In genomic region chr9:103152473-103152872, GRCh38 we compare ENCODE assay signal across 29 cellular contexts.
DNase-seq lines count a peak whose midpoint lies in the region; ATAC-seq and TF ChIP-seq lines count a peak whose summit lies in the region.
"Had no signal": no experiment of that assay in that cellular context is flagged by ENCODE, and none has a peak within 500 bp of the region (broad histone marks: within the 10 kb centered on the region; RNA-seq: fewer than 3 reads in every experiment).

No MANE protein-coding gene starts in this region.

- H3K27ac Mint-ChIP-seq in stimulated activated naive CD8-positive, alpha-beta T cell treated with anti-CD3 and anti-CD28 coated beads, Interleukin-15, amount 100 ng/mL, for 72 hours = no peak overlapping the region
- H3K27ac Mint-ChIP-seq in activated CD8-positive, alpha-beta memory T cell treated with anti-CD3 and anti-CD28 coated beads, Interleukin-2, amount 10 ng/mL, durations not matched to agents 7 days and 5 days = no peak overlapping the region
- H3K27ac Mint-ChIP-seq: activated CD4-positive, alpha-beta T cell treated with anti-CD3 and anti-CD28 coated beads, Interleukin-2, amount 10 ng/mL, durations not matched to agents 24 days and 14 days; activated naive CD4-positive, alpha-beta T cell treated with anti-CD3 and anti-CD28 coated beads for 36 hours; activated T-helper 1 cell treated with anti-CD3 and anti-CD28 coated beads, Interleukin-12 subunit alpha, Interleukin-12 subunit beta, Interleukin-2, Interleukin-4 antibody, amounts not matched to agents 30 ng/mL and 10 ng/mL and 1 ng/mL, durations not matched to agents 14 hours and 24 hours and 36 hours; CD8-positive, alpha-beta T cell; natural killer cell treated with Interleukin-12 subunit alpha and Interleukin-12 subunit beta and Interleukin-15 and Interleukin-18, amount 100 ng/mL, for 72 hours; T-helper 2 cell treated with Interferon-gamma antibody and Interleukin-4, amounts not matched to agents 5 μg/mL and 100 μg/mL, for 36 hours had no signal

- DNase-seq in SK-N-SH (peak; percentile 5), NCI-H524 treated with DMSO at 0.1 percent for 48 hours (lab: John Stamatoyannopoulos, UW) (peak; percentile 6), brain microvascular endothelial cell (no peak), spleen (no peak), NCI-H1417 (lab: John Stamatoyannopoulos, UW) (no peak)
- DNase-seq in stimulated activated naive CD8-positive, alpha-beta T cell treated with anti-CD3 and anti-CD28 coated beads, Interleukin-15, amount 100 ng/mL, for 72 hours = no peak
- no peak for DNase-seq in activated CD8-positive, alpha-beta memory T cell treated with anti-CD3 and anti-CD28 coated beads, Interleukin-2, amount 10 ng/mL, durations not matched to agents 7 days and 5 days
- DNase-seq: activated CD4-positive, alpha-beta T cell treated with anti-CD3 and anti-CD28 coated beads, Interleukin-2, amount 10 ng/mL, durations not matched to agents 24 days and 14 days; activated naive CD4-positive, alpha-beta T cell treated with anti-CD3 and anti-CD28 coated beads for 36 hours; adrenal gland; AML-193; body of pancreas; CD8-positive, alpha-beta T cell; effector CD8-positive, alpha-beta T cell; head of caudate nucleus; MM.1S; mucosa of descending colon; NCI-H1436; OCI-M1; pancreas; retina; tibial artery had no signal

- WGBS in SK-N-SH (ENCODE audit: low lambda C conversion rate) = 0% methylated on average over 2 of the region's 2 CpGs
- 61 to 69% (median 66%) methylated on average over 2 of the region's 2 CpGs for WGBS in spleen, 5 donors

- no peaks in the 10 kb centered on the region for H3F3A ChIP-seq in SK-N-SH (replicated peaks; ENCODE audit: insufficient read depth)

- peaks cover 17 to 29% of the 10 kb centered on the region in 2 donors for H3K9me3 Mint-ChIP-seq in stimulated activated naive CD8-positive, alpha-beta T cell treated with anti-CD3 and anti-CD28 coated beads, Interleukin-15, amount 100 ng/mL, for 72 hours
- peaks cover 12% of the 10 kb centered on the region for H3K9me3 Mint-ChIP-seq in activated CD8-positive, alpha-beta memory T cell treated with anti-CD3 and anti-CD28 coated beads, Interleukin-2, amount 10 ng/mL, durations not matched to agents 7 days and 5 days (ENCODE audit: low read depth)

- TF ChIP-seq EP300 in SK-N-SH (IDR thresholded peaks at IDR 0.05; ENCODE audit: borderline replicate concordance in 1 of 2, low read depth in 1 of 2, low read length in 1 of 2) = no peak

- TF ChIP-seq RAD21 in SK-N-SH (IDR thresholded peaks at IDR 0.05; ENCODE audit: low read length) = peak; percentile 70

- CTCF ChIA-PET in SK-N-SH (lab: Yijun Ruan, JAX) = interaction anchor here (0.8 to 2.1 kb wide), 7 partner anchors 12 to 170 kb away, joined by 3 to 23 read pairs (median 3); no protein-coding TSS in a partner anchor
- CTCF ChIA-PET in activated CD8-positive, alpha-beta memory T cell treated with anti-CD3 and anti-CD28 coated beads, Interleukin-2, amount 10 ng/mL, durations not matched to agents 7 days and 5 days (lab: Charles Lee) = interaction anchor here (1.2 kb wide), 1 partner anchor 20 kb away, joined by 3 read pairs; no protein-coding TSS in a partner anchor

- H3K79me2 ChIP-seq in SK-N-SH (ENCODE audit: insufficient read depth) = no peaks in the 10 kb centered on the region

- in situ Hi-C loops in brain microvascular endothelial cell (cut with HindIII; ENCODE audit: low pct_ligation_motif_present, low sequenced_read_pairs) = no loop called here

- no peak overlapping the region for H3K4me3 ChIP-seq in SK-N-SH (ENCODE audit: low read depth in 2 of 2, low read length in 1 of 2)
- H3K4me3 ChIP-seq in brain microvascular endothelial cell (ENCODE audit: low read depth, low read length) = no peak overlapping the region
- no peak overlapping the region for H3K4me3 ChIP-seq in spleen
- H3K4me3 ChIP-seq: A549, adrenal gland, body of pancreas, HAP-1, mucosa of descending colon, pancreas, skin epidermis, tibial artery had no signal

- intact Hi-C loops in spleen (cut with DNase I; ENCODE audit: low total_unique reads) = no loop called here

- no peak for TF ChIP-seq CTCF in SK-N-SH (IDR thresholded peaks at IDR 0.05)
- peak; percentile 7 for TF ChIP-seq CTCF in brain microvascular endothelial cell (IDR thresholded peaks at IDR 0.05; ENCODE audit: low read depth, low read length, missing control alignments)
- TF ChIP-seq CTCF in spleen (IDR thresholded peaks at IDR 0.05 in 8 of 11, conservative IDR thresholded peaks at IDR 0.05 in 3 of 11) = no peak

- H3K4me2 ChIP-seq in SK-N-SH = no peak overlapping the region
- H3K4me2 ChIP-seq: A549 had no signal

- H3K36me3 ChIP-seq in SK-N-SH (replicated peaks in 1 of 2; ENCODE audit: control insufficient read depth in 1 of 2, insufficient read depth in 2 of 2, low read length in 1 of 2) (no peaks in the 10 kb centered on the region), brain microvascular endothelial cell (replicated peaks) (no peaks in the 10 kb centered on the region), spleen (no peaks in the 10 kb centered on the region)
- H3K36me3 ChIP-seq: adrenal gland, HAP-1, pancreas, tibial artery had no signal

- TF ChIP-seq POLR2A in spleen (IDR thresholded peaks at IDR 0.05) = no peak

- H3K4me1 Mint-ChIP-seq in stimulated activated naive CD8-positive, alpha-beta T cell treated with anti-CD3 and anti-CD28 coated beads, Interleukin-15, amount 100 ng/mL, for 72 hours = no peaks in the 10 kb centered on the region
- H3K4me1 Mint-ChIP-seq in activated CD8-positive, alpha-beta memory T cell treated with anti-CD3 and anti-CD28 coated beads, Interleukin-2, amount 10 ng/mL, durations not matched to agents 7 days and 5 days = no peaks in the 10 kb centered on the region
- H3K4me1 Mint-ChIP-seq: activated CD4-positive, alpha-beta T cell treated with anti-CD3 and anti-CD28 coated beads, Interleukin-2, amount 10 ng/mL, durations not matched to agents 24 days and 14 days had no signal

- H3K36me3 Mint-ChIP-seq in activated CD8-positive, alpha-beta memory T cell treated with anti-CD3 and anti-CD28 coated beads, Interleukin-2, amount 10 ng/mL, durations not matched to agents 7 days and 5 days = no peaks in the 10 kb centered on the region
- H3K36me3 Mint-ChIP-seq: CD8-positive, alpha-beta T cell had no signal

- no peak overlapping the region for H2AFZ ChIP-seq in SK-N-SH (ENCODE audit: low read depth)

- no peaks in the 10 kb centered on the region for H4K20me1 ChIP-seq in SK-N-SH (ENCODE audit: insufficient read depth)

- POLR2A ChIA-PET in SK-N-SH (lab: Yijun Ruan, JAX) = no interaction called here

- H3K27me3 ChIP-seq in SK-N-SH (ENCODE audit: insufficient read depth) (no peaks in the 10 kb centered on the region), brain microvascular endothelial cell (replicated peaks) (no peaks in the 10 kb centered on the region), spleen (replicated peaks in 1 of 7) (no peaks in the 10 kb centered on the region)
- H3K27me3 ChIP-seq: adrenal gland, body of pancreas, pancreas, tibial artery had no signal

- no peak overlapping the region for H3K4me3 Mint-ChIP-seq in stimulated activated naive CD8-positive, alpha-beta T cell treated with anti-CD3 and anti-CD28 coated beads, Interleukin-15, amount 100 ng/mL, for 72 hours
- H3K4me3 Mint-ChIP-seq in activated CD8-positive, alpha-beta memory T cell treated with anti-CD3 and anti-CD28 coated beads, Interleukin-2, amount 10 ng/mL, durations not matched to agents 7 days and 5 days = no peak overlapping the region
- H3K4me3 Mint-ChIP-seq: activated CD4-positive, alpha-beta T cell treated with anti-CD3 and anti-CD28 coated beads, Interleukin-2, amount 10 ng/mL, durations not matched to agents 24 days and 14 days; activated naive CD4-positive, alpha-beta T cell treated with anti-CD3 and anti-CD28 coated beads for 36 hours; activated T-helper 1 cell treated with anti-CD3 and anti-CD28 coated beads, Interleukin-12 subunit alpha, Interleukin-12 subunit beta, Interleukin-2, Interleukin-4 antibody, amounts not matched to agents 30 ng/mL and 10 ng/mL and 1 ng/mL, durations not matched to agents 14 hours and 24 hours and 36 hours; CD8-positive, alpha-beta T cell; natural killer cell treated with Interleukin-12 subunit alpha and Interleukin-12 subunit beta and Interleukin-15 and Interleukin-18, amount 100 ng/mL, for 72 hours; T-helper 2 cell treated with Interferon-gamma antibody and Interleukin-4, amounts not matched to agents 5 μg/mL and 100 μg/mL, for 36 hours had no signal

- no peak overlapping the region for H3K9ac ChIP-seq in SK-N-SH

- H3K27ac ChIP-seq in SK-N-SH (ENCODE audit: low read depth in 2 of 2, low read length in 1 of 2) (no peak overlapping the region), brain microvascular endothelial cell (no peak overlapping the region), spleen (no peak overlapping the region)
- H3K27ac ChIP-seq: A549, adrenal gland, body of pancreas, pancreas, skin epidermis, tibial artery had no signal

- ATAC-seq in SK-N-SH treated with all-trans-retinoic acid at 6 μM for 48 hours = no peak
- no peak for ATAC-seq in stimulated activated naive CD8-positive, alpha-beta T cell treated with anti-CD3 and anti-CD28 coated beads, Interleukin-15, amount 100 ng/mL, for 72 hours
- no peak for ATAC-seq in activated CD8-positive, alpha-beta memory T cell treated with anti-CD3 and anti-CD28 coated beads, Interleukin-2, amount 10 ng/mL, durations not matched to agents 7 days and 5 days
- ATAC-seq: A549; body of pancreas; CD8-positive, alpha-beta T cell; mucosa of descending colon; natural killer cell treated with Interleukin-12 subunit alpha and Interleukin-12 subunit beta and Interleukin-15 and Interleukin-18, amount 100 ng/mL, for 72 hours; pancreas had no signal

- no peaks in the 10 kb centered on the region for H3K9me3 ChIP-seq in SK-N-SH
- peaks cover 0 to 57% (median 37%) of the 10 kb centered on the region in 8 donors for H3K9me3 ChIP-seq in spleen
- H3K9me3 ChIP-seq: A549, adrenal gland, body of pancreas, HAP-1, pancreas had no signal

- H3K9me2 ChIP-seq in SK-N-SH = no peaks in the 10 kb centered on the region

- H3K27me3 Mint-ChIP-seq in stimulated activated naive CD8-positive, alpha-beta T cell treated with anti-CD3 and anti-CD28 coated beads, Interleukin-15, amount 100 ng/mL, for 72 hours = no peaks in the 10 kb centered on the region
- H3K27me3 Mint-ChIP-seq in activated CD8-positive, alpha-beta memory T cell treated with anti-CD3 and anti-CD28 coated beads, Interleukin-2, amount 10 ng/mL, durations not matched to agents 7 days and 5 days = no peaks in the 10 kb centered on the region
- H3K27me3 Mint-ChIP-seq: activated CD4-positive, alpha-beta T cell treated with anti-CD3 and anti-CD28 coated beads, Interleukin-2, amount 10 ng/mL, durations not matched to agents 24 days and 14 days; natural killer cell treated with Interleukin-12 subunit alpha and Interleukin-12 subunit beta and Interleukin-15 and Interleukin-18, amount 100 ng/mL, for 72 hours had no signal

- H3K4me1 ChIP-seq in SK-N-SH (ENCODE audit: control insufficient read depth in 1 of 2, insufficient read depth in 2 of 2, low read depth in 1 of 2, low read length in 1 of 2) (no peaks in the 10 kb centered on the region), spleen (no peaks in the 10 kb centered on the region)
- H3K4me1 ChIP-seq: A549, adrenal gland, body of pancreas, HAP-1, pancreas, tibial artery had no signal

TF ChIP-seq in SK-N-SH treated with all-trans-retinoic acid at 6 μM for 48 hours, 23 proteins besides CTCF, POLR2A, EP300 and RAD21 (continues in another document):
- TF ChIP-seq CSDC2 (CRISPR knock-in tag; IDR thresholded peaks at IDR 0.05) (no peak), ISL1 (CRISPR knock-in tag; IDR thresholded peaks at IDR 0.05) (no peak), ZNF565 (CRISPR knock-in tag; conservative IDR thresholded peaks at IDR 0.05; ENCODE audit: low read depth) (no peak)

Comparison
In these comparisons a context has a peak if more than half of its experiments do, and no peak if none do; other contexts are left out.
1. DNase-seq: peak in SK-N-SH (single experiment) and NCI-H524 treated with DMSO at 0.1 percent for 48 hours (single experiment); none in brain microvascular endothelial cell (single experiment), stimulated activated naive CD8-positive, alpha-beta T cell treated with anti-CD3 and anti-CD28 coated beads, Interleukin-15, amount 100 ng/mL, for 72 hours (0 of 2), activated CD8-positive, alpha-beta memory T cell treated with anti-CD3 and anti-CD28 coated beads, Interleukin-2, amount 10 ng/mL, durations not matched to agents 7 days and 5 days (single experiment), spleen (single experiment) and NCI-H1417 (0 of 3).